Comparison of ENCODE assay signal across 1 cellular context in the genomic region with DNA sequence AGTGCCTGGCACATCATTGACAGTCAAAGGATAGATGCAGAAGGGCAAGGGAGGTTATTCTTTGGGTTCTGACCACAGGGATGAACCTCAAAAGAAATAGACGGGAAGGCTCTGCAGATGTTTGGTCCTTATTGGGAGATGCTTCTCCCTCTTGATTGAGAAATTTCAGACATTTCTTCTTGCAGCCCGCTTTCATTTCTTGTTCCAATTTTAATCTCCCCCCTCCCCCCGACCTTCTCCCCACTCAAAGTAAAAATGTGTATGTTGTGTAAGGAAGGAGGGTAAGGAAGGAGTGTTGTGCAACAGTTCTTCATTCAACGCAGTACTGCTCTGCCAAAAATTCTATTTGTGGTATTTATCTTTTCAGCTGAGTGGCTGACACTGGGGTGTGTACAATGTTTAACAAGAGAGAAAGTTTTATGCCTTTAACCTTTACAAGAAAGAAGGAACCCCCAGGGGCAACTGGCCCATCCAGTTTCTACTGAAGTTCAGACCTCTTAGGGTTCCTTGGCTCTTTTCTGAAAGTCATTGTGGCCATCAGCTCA.
TF ChIP-seq lines count a peak whose summit lies in the region.

No MANE protein-coding gene starts in this region.

TF ChIP-seq in SK-N-SH treated with all-trans-retinoic acid at 6 μM for 48 hours, 23 proteins besides CTCF, POLR2A, EP300 and RAD21 (continued from another document):
- TF ChIP-seq, protein P1, sequence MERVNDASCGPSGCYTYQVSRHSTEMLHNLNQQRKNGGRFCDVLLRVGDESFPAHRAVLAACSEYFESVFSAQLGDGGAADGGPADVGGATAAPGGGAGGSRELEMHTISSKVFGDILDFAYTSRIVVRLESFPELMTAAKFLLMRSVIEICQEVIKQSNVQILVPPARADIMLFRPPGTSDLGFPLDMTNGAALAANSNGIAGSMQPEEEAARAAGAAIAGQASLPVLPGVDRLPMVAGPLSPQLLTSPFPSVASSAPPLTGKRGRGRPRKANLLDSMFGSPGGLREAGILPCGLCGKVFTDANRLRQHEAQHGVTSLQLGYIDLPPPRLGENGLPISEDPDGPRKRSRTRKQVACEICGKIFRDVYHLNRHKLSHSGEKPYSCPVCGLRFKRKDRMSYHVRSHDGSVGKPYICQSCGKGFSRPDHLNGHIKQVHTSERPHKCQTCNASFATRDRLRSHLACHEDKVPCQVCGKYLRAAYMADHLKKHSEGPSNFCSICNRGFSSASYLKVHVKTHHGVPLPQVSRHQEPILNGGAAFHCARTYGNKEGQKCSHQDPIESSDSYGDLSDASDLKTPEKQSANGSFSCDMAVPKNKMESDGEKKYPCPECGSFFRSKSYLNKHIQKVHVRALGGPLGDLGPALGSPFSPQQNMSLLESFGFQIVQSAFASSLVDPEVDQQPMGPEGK (CRISPR knock-in tag; IDR thresholded peaks at IDR 0.05; ENCODE audit: borderline replicate concordance): no peak
- no peak for TF ChIP-seq ISL1 (CRISPR knock-in tag; IDR thresholded peaks at IDR 0.05)
